Comparison of ENCODE assay signal across 24 cellular contexts in the genomic region with DNA sequence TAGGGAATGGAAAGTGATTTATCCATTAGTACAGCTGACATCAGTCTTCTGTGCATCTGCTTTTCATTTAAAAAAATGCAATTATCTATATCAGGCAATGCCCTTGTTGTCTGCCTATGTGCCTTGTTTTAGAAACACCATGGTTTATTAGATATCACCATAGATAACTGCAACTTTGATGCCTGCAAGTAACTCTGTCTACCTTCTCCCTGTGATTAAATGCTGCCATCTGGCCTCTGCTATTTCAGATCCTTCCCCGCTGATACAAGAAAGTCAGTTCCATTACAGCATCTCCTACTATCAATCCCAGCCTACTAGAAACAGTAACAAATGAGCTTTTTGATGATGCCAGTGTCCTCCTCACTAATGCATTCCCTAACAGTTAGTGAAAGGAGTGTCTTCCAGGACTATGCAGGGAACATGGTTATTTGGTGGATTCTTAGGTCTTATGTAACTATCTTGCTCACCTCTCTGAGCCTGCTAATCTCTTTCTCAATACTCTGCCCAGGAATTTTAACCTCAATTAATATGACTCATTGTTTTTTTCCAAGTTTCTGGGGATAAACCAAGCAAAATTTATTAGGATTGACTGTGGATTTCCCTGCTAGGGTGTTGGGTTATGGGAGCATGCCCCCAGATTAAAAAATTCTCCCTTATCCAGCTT.
DNase-seq lines count a peak whose midpoint lies in the region; ATAC-seq, FAIRE-seq and TF ChIP-seq lines count a peak whose summit lies in the region.
"Had no signal": no experiment of that assay in that cellular context is flagged by ENCODE, and none has a peak within 500 bp of the region (broad histone marks: within the 10 kb centered on the region; RNA-seq: fewer than 3 reads in every experiment).

No MANE protein-coding gene starts in this region.

- H3F3A ChIP-seq in PC-9 (ENCODE audit: insufficient read depth, low read depth): 0 out of 2 replicates have a peak, but pooled peaks cover 10% of the 10 kb centered on the region

- H3K4me1 ChIP-seq in PC-9 (replicated peaks; ENCODE audit: insufficient read depth): peaks cover 16% of the 10 kb centered on the region
- no peaks in the 10 kb centered on the region for H3K4me1 ChIP-seq in naive thymus-derived CD4-positive, alpha-beta T cell (ENCODE audit: control insufficient read depth in 2 of 2, insufficient read depth in 2 of 2, low read length in 2 of 2)

- no peak for TF ChIP-seq CTCF in PC-9 (conservative IDR thresholded peaks at IDR 0.05)
- TF ChIP-seq CTCF in bronchial epithelial cell (IDR thresholded peaks at IDR 0.05; ENCODE audit: insufficient read depth, low read length, severe bottlenecking): no peak
- no peak for TF ChIP-seq CTCF in endothelial cell (IDR thresholded peaks at IDR 0.05; ENCODE audit: unreplicated experiment)

- H4K20me1 ChIP-seq in PC-9 (ENCODE audit: insufficient read depth): no peaks in the 10 kb centered on the region

- no peak overlapping the region for H3K27ac ChIP-seq in PC-9
- no peak overlapping the region for H3K27ac ChIP-seq in naive thymus-derived CD4-positive, alpha-beta T cell (ENCODE audit: low read depth, low read length)
- H3K27ac ChIP-seq: thoracic aorta had no signal

- no peak overlapping the region for H3K4me3 Mint-ChIP-seq in naive thymus-derived CD4-positive, alpha-beta T cell
- no peak overlapping the region for H3K4me3 Mint-ChIP-seq in endothelial cell (ENCODE audit: unreplicated experiment)
- H3K4me3 Mint-ChIP-seq: activated naive CD8-positive, alpha-beta T cell treated with anti-CD3 and anti-CD28 coated beads, Interleukin-2, amount 50 U/mL, for 24 hours; naive thymus-derived CD8-positive, alpha-beta T cell; stimulated activated memory B cell treated with anti-CD40 and anti-IgM and Interleukin-4, amounts not matched to agents 10 μg/mL and 1 μg/mL and 100 μg/mL, for 72 hours; T-cell had no signal

- H3K4me2 ChIP-seq in PC-9: 0 out of 2 replicates have a peak overlapping the region, but pooled peaks have one; percentile 13

- in situ Hi-C loops in G401 (cut with HindIII; ENCODE audit: low sequenced_read_pairs): no loop called here

- no peaks in the 10 kb centered on the region for H3K36me3 Mint-ChIP-seq in naive thymus-derived CD4-positive, alpha-beta T cell
- H3K36me3 Mint-ChIP-seq in endothelial cell (ENCODE audit: low read depth, unreplicated experiment): no peaks in the 10 kb centered on the region
- H3K36me3 Mint-ChIP-seq: CD4-positive, CD25-positive, alpha-beta regulatory T cell; naive thymus-derived CD8-positive, alpha-beta T cell; stimulated activated memory B cell treated with anti-CD40 and anti-IgM and Interleukin-4, amounts not matched to agents 10 μg/mL and 1 μg/mL and 100 μg/mL, for 72 hours; T-cell had no signal

- no TSS peak for BruUV-seq in PC-9 (replicated peaks; lab: Mats Ljungman, UMichigan)

- H3K36me3 ChIP-seq in PC-9 (ENCODE audit: low read depth) (no peaks in the 10 kb centered on the region), bronchial epithelial cell (ENCODE audit: control insufficient read depth, insufficient read depth, low read length) (no peaks in the 10 kb centered on the region)
- H3K36me3 ChIP-seq in naive thymus-derived CD4-positive, alpha-beta T cell (ENCODE audit: control insufficient read depth in 2 of 3, insufficient read depth in 3 of 3, low read length in 3 of 3): no peaks in the 10 kb centered on the region
- H3K36me3 ChIP-seq: thoracic aorta had no signal

- H3K9me2 ChIP-seq in PC-9 (ENCODE audit: insufficient read depth): no peaks in the 10 kb centered on the region

- no peak for ATAC-seq in naive thymus-derived CD4-positive, alpha-beta T cell
- ATAC-seq in GM19324 (IDR thresholded peaks at IDR 0.05; ENCODE audit: low FRiP score, unreplicated experiment): no peak
- ATAC-seq: activated naive CD8-positive, alpha-beta T cell treated with anti-CD3 and anti-CD28 coated beads, Interleukin-2, amount 50 U/mL, for 24 hours; esophagus mucosa; HepG2; left colon; naive thymus-derived CD8-positive, alpha-beta T cell; stimulated activated memory B cell treated with anti-CD40 and anti-IgM and Interleukin-4, amounts not matched to agents 10 μg/mL and 1 μg/mL and 100 μg/mL, for 72 hours; T-cell had no signal

- intact Hi-C loops in PC-9 (cut with micrococcal nuclease; ENCODE audit: unreplicated experiment): no loop called here
- intact Hi-C loops in naive thymus-derived CD4-positive, alpha-beta T cell (cut with micrococcal nuclease): no loop called here

- FAIRE-seq in bronchial epithelial cell (lab: Jason Lieb, UNC): no peak
- FAIRE-seq: HepG2 had no signal

- H3K79me2 ChIP-seq in PC-9 (ENCODE audit: low read depth): no peaks in the 10 kb centered on the region

- no peak overlapping the region for H3K4me3 ChIP-seq in PC-9
- no peak overlapping the region for H3K4me3 ChIP-seq in bronchial epithelial cell (ENCODE audit: low read depth, low read length)
- no peak overlapping the region for H3K4me3 ChIP-seq in naive thymus-derived CD4-positive, alpha-beta T cell (ENCODE audit: low read length)
- H3K4me3 ChIP-seq: thoracic aorta had no signal

- no peaks in the 10 kb centered on the region for H3K9me3 ChIP-seq in PC-9 (ENCODE audit: insufficient read depth, low read depth)
- H3K9me3 ChIP-seq in naive thymus-derived CD4-positive, alpha-beta T cell (ENCODE audit: control insufficient read depth in 2 of 3, low read length in 3 of 3): no peaks in the 10 kb centered on the region
- H3K9me3 ChIP-seq: thoracic aorta had no signal

- POLR2A ChIA-PET in PC-9 (lab: Charles Lee; ENCODE audit: unreplicated experiment): no interaction called here
- POLR2A ChIA-PET in naive thymus-derived CD4-positive, alpha-beta T cell (lab: Charles Lee): no interaction called here

- DNase-seq in G401 (ENCODE audit: low spot score) (peak; percentile 87), PC-9 (peak in 1 of 2 experiments; percentile 62), bronchial epithelial cell (ENCODE audit: low read depth) (peak; percentile 64), non-pigmented ciliary epithelial cell (ENCODE audit: low read depth) (peak; percentile 24), endothelial cell (ENCODE audit: low spot score) (no peak), occipital lobe (lab: John Stamatoyannopoulos, UW) (no peak)
- no peak for DNase-seq in naive thymus-derived CD4-positive, alpha-beta T cell
- DNase-seq: activated CD4-positive, alpha-beta T cell treated with anti-CD3 and anti-CD28 coated beads, Interleukin-2, amount 50 U/mL, for 1 hour; activated CD8-positive, alpha-beta memory T cell treated with anti-CD3 and anti-CD28 coated beads, Interleukin-2, amount 50 U/mL, for 48 hours; activated naive CD8-positive, alpha-beta T cell treated with anti-CD3 and anti-CD28 coated beads, Interleukin-2, amount 50 U/mL, for 24 hours; CD4-positive, CD25-positive, alpha-beta regulatory T cell; left colon; mesendoderm; naive thymus-derived CD8-positive, alpha-beta T cell; NCI-H1436; NCI-H526 treated with DMSO at 0.1 percent for 48 hours; posterior cingulate gyrus; stimulated activated CD4-positive, alpha-beta T cell treated with anti-CD3 and anti-CD28 coated beads, Interleukin-1b, Interleukin-23, amount 100 ng/mL, for 48 hours; T-cell had no signal

- H3K4me1 Mint-ChIP-seq in naive thymus-derived CD4-positive, alpha-beta T cell: no peaks in the 10 kb centered on the region
- H3K4me1 Mint-ChIP-seq in endothelial cell (ENCODE audit: unreplicated experiment): no peaks in the 10 kb centered on the region
- H3K4me1 Mint-ChIP-seq: activated naive CD8-positive, alpha-beta T cell treated with anti-CD3 and anti-CD28 coated beads, Interleukin-2, amount 50 U/mL, for 24 hours; CD4-positive, CD25-positive, alpha-beta regulatory T cell; naive thymus-derived CD8-positive, alpha-beta T cell; stimulated activated memory B cell treated with anti-CD40 and anti-IgM and Interleukin-4, amounts not matched to agents 10 μg/mL and 1 μg/mL and 100 μg/mL, for 72 hours; T-cell had no signal

- H3K27me3 Mint-ChIP-seq in naive thymus-derived CD4-positive, alpha-beta T cell: peaks cover 0 to 10% (median 7%) of the 10 kb centered on the region in 5 donors
- H3K27me3 Mint-ChIP-seq in endothelial cell (ENCODE audit: unreplicated experiment): no peaks in the 10 kb centered on the region
- H3K27me3 Mint-ChIP-seq: activated naive CD8-positive, alpha-beta T cell treated with anti-CD3 and anti-CD28 coated beads, Interleukin-2, amount 50 U/mL, for 24 hours; CD4-positive, CD25-positive, alpha-beta regulatory T cell; stimulated activated memory B cell treated with anti-CD40 and anti-IgM and Interleukin-4, amounts not matched to agents 10 μg/mL and 1 μg/mL and 100 μg/mL, for 72 hours had no signal

- H3K27me3 ChIP-seq in PC-9 (ENCODE audit: insufficient read depth, low read depth): no peaks in the 10 kb centered on the region
- no peaks in the 10 kb centered on the region for H3K27me3 ChIP-seq in bronchial epithelial cell (ENCODE audit: control insufficient read depth, insufficient read depth, low read length)
- no peaks in the 10 kb centered on the region for H3K27me3 ChIP-seq in naive thymus-derived CD4-positive, alpha-beta T cell (ENCODE audit: control insufficient read depth in 2 of 2, insufficient read depth in 2 of 2, low read length in 2 of 2)

- no peak overlapping the region for H2AFZ ChIP-seq in PC-9

- peaks cover 0 to 9% (median 0%) of the 10 kb centered on the region in 11 donors for H3K9me3 Mint-ChIP-seq in naive thymus-derived CD4-positive, alpha-beta T cell
- H3K9me3 Mint-ChIP-seq in endothelial cell (ENCODE audit: unreplicated experiment): no peaks in the 10 kb centered on the region
- H3K9me3 Mint-ChIP-seq: activated naive CD8-positive, alpha-beta T cell treated with anti-CD3 and anti-CD28 coated beads, Interleukin-2, amount 50 U/mL, for 24 hours; naive thymus-derived CD8-positive, alpha-beta T cell had no signal

- CTCF ChIA-PET in PC-9 (lab: Charles Lee): no interaction called here
- CTCF ChIA-PET in naive thymus-derived CD4-positive, alpha-beta T cell (lab: Charles Lee): no interaction called here

- H3K27ac Mint-ChIP-seq in naive thymus-derived CD4-positive, alpha-beta T cell: no peak overlapping the region
- H3K27ac Mint-ChIP-seq in endothelial cell (ENCODE audit: unreplicated experiment): no peak overlapping the region
- H3K27ac Mint-ChIP-seq: activated naive CD8-positive, alpha-beta T cell treated with anti-CD3 and anti-CD28 coated beads, Interleukin-2, amount 50 U/mL, for 24 hours; CD4-positive, CD25-positive, alpha-beta regulatory T cell; naive thymus-derived CD8-positive, alpha-beta T cell; stimulated activated memory B cell treated with anti-CD40 and anti-IgM and Interleukin-4, amounts not matched to agents 10 μg/mL and 1 μg/mL and 100 μg/mL, for 72 hours; T-cell had no signal

Comparison
In these comparisons a context has a peak if more than half of its experiments do, and no peak if none do; other contexts are left out.
1. DNase-seq: peak in G401 (single experiment), bronchial epithelial cell (single experiment) and non-pigmented ciliary epithelial cell (single experiment); none in naive thymus-derived CD4-positive, alpha-beta T cell (0 of 9), endothelial cell (single experiment) and occipital lobe (single experiment).